16 cellular contexts compared by ENCODE assay signal in genomic region chr4:7727727-7728126, GRCh38.
"Had no signal": no experiment of that assay in that cellular context is flagged by ENCODE, and none has a peak within 500 bp of the region (broad histone marks: within the 10 kb centered on the region; RNA-seq: fewer than 3 reads in every experiment).

No MANE protein-coding gene starts in this region.

- H3K27ac ChIP-seq: cardiac muscle cell, esophagus squamous epithelium, left lung, thyroid gland, uterus, VCaP had no signal

- DNase-seq: activated CD4-positive, alpha-beta T cell treated with anti-CD3 and anti-CD28 coated beads for 1 hour; activated CD4-positive, alpha-beta T cell treated with anti-CD3 and anti-CD28 coated beads, Interleukin-2, amount 50 U/mL, for 4 hours; activated gamma-delta T cell treated with Interleukin-2 at 50 U/mL for 16 hours; amniotic stem cell; effector CD8-positive, alpha-beta T cell; esophagus squamous epithelium; naive B cell; stimulated activated CD4-positive, alpha-beta T cell treated with anti-CD3 and anti-CD28 coated beads, Interleukin-2, amount 100 ng/mL, for 24 hours; stimulated activated naive CD4-positive, alpha-beta T cell treated with Interleukin-2 at 50 U/mL for 16 hours; thyroid gland; uterus had no signal

- H3K9me3 ChIP-seq: esophagus squamous epithelium, left lung, mucosa of descending colon, thyroid gland, uterus had no signal

- ATAC-seq: activated naive CD4-positive, alpha-beta T cell treated with anti-CD3 and anti-CD28 coated beads, Interleukin-2, amount 50 U/mL, for 72 hours; left lung; mucosa of descending colon had no signal

- H3K4me3 ChIP-seq: cardiac muscle cell, esophagus squamous epithelium, left lung, mucosa of descending colon, thyroid gland, uterus had no signal

- H3K36me3 ChIP-seq: cardiac muscle cell, esophagus squamous epithelium, left lung, thyroid gland, uterus had no signal

- H3K4me1 ChIP-seq: esophagus squamous epithelium, left lung, thyroid gland, uterus had no signal

- H3K27me3 ChIP-seq: cardiac muscle cell, left lung, thyroid gland, uterus had no signal
